ENCODE assay signal across 9 cellular contexts in the genomic region with DNA sequence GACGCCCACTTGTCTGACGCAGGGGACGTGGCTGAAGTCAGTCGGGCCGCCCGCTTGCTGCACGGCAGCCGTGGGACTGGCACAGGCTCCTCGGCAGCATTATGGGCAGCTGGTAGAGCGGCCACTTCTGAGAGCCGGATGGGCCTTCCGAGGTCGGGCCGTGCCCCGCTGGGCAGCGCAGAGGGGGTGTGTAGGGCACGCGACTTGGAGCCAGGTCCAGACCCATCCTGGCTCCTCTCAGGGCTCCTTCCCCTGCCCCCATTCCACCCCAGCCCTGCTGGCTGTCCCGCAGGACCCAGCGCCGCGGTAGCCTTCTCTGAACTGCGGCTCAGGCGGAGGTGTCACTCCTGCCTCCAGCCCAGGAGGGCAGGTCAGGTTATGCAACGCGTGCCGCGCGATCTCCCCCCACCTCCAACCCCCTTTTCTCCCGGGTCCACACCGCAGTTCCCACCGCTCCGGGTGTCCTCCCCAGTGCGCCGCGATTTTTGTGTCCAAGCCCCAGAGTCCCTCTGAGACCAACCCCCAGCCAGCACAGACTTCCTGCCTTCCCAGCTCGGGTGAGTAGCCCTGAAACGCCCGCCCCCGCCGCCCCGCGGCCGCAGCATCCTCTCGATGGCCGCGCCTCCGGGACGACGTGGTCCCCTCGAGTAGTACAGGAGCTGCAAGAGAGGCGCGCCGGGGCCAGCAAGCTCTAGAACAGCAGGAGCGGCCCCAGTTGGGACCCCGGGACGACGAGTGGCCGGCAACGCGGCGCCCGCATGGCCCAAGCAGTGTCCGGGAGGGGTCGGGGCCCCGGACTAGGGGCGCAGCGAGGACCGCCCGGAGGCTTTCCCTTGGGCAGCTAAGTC. TPM values are rescaled to one million over a fixed set of nuclear protein-coding genes. Genes with fewer than 3 reads are reported as not detected.
A peak's percentile ranks its signal among the peaks of the same experiment; 100 is the strongest.
DNase-seq lines count a peak whose midpoint lies in the region; ATAC-seq, FAIRE-seq and TF ChIP-seq lines count a peak whose summit lies in the region.
"Had no signal": no experiment of that assay in that cellular context is flagged by ENCODE, and none has a peak within 500 bp of the region (broad histone marks: within the 10 kb centered on the region; RNA-seq: fewer than 3 reads in every experiment).

No MANE protein-coding gene starts in this region.

- H3K27me3 Mint-ChIP-seq in activated CD8-positive, alpha-beta T cell treated with anti-CD3 and anti-CD28 coated beads for 36 hours, result peaks cover 36% of the 10 kb centered on the region

- TF ChIP-seq CTCF in GM12865 (IDR thresholded peaks at IDR 0.05; ENCODE audit: insufficient read depth, low read depth, low read length, missing control alignments), result no peak
- TF ChIP-seq CTCF in MM.1S (IDR thresholded peaks at IDR 0.05; ENCODE audit: low read length), result peak; percentile 13; the same call in 1 of the 2 replicates
- TF ChIP-seq CTCF in activated CD8-positive, alpha-beta T cell treated with anti-CD3 and anti-CD28 coated beads for 36 hours (IDR thresholded peaks at IDR 0.05), result no peak
- peak in 1 of 2 donors; percentile 5 for TF ChIP-seq CTCF in endothelial cell of umbilical vein (IDR thresholded peaks at IDR 0.05; ENCODE audit: extremely low read depth in 1 of 2, insufficient read depth in 1 of 2, low read depth in 1 of 2, low read length in 2 of 2)
- no peak for TF ChIP-seq CTCF in mucosa of descending colon (IDR thresholded peaks at IDR 0.05)

- FAIRE-seq in H54 (lab: Jason Lieb, UNC), result no peak
- FAIRE-seq in endothelial cell of umbilical vein (lab: Jason Lieb, UNC), result no peak
- FAIRE-seq: colon had no signal

- H3K9me3 ChIP-seq in MM.1S (replicated peaks; ENCODE audit: insufficient read depth, low read length) (no peaks in the 10 kb centered on the region), endothelial cell of umbilical vein (replicated peaks; ENCODE audit: control insufficient read depth, insufficient read depth, low read length) (no peaks in the 10 kb centered on the region), mucosa of descending colon (no peaks in the 10 kb centered on the region)

- no peaks in the 10 kb centered on the region for H3F3A ChIP-seq in MM.1S (ENCODE audit: insufficient read depth, low read length)

- H3K36me3 ChIP-seq in MM.1S (replicated peaks; ENCODE audit: insufficient read depth, low read length) (no peaks in the 10 kb centered on the region), endothelial cell of umbilical vein (ENCODE audit: control insufficient read depth in 2 of 2, extremely low read depth in 1 of 2, insufficient read depth in 2 of 2, low read length in 2 of 2) (no peaks in the 10 kb centered on the region), mucosa of descending colon (ENCODE audit: low read depth) (no peaks in the 10 kb centered on the region)

- no peaks in the 10 kb centered on the region for H3K9me3 Mint-ChIP-seq in activated CD8-positive, alpha-beta T cell treated with anti-CD3 and anti-CD28 coated beads for 36 hours

- H3K27me3 ChIP-seq in MM.1S (replicated peaks; ENCODE audit: insufficient read depth, low read length), result no peaks in the 10 kb centered on the region
- no peaks in the 10 kb centered on the region for H3K27me3 ChIP-seq in endothelial cell of umbilical vein (ENCODE audit: control insufficient read depth in 2 of 2, insufficient read depth in 2 of 2, low read length in 2 of 2)

- peak; percentile 65 for DNase-seq in GM12865 (ENCODE audit: low read depth)
- DNase-seq in H54 (ENCODE audit: insufficient read length, low spot score), result peak; percentile 62
- DNase-seq in MM.1S, result peak; percentile 65
- peak; percentile 88 for DNase-seq in activated CD8-positive, alpha-beta T cell treated with anti-CD3 and anti-CD28 coated beads for 36 hours
- peak; percentile 80 for DNase-seq in endothelial cell of umbilical vein (ENCODE audit: low read depth, low spot score)
- peak; percentile 19 to 70 (median 44) for DNase-seq in mucosa of descending colon
- peak; percentile 22 for DNase-seq in stimulated activated naive CD4-positive, alpha-beta T cell treated with Interleukin-2 at 50 U/mL for 16 hours (lab: John Stamatoyannopoulos, UW)
- no peak for DNase-seq in NCI-H1092 (lab: John Stamatoyannopoulos, UW)

- H3K9ac ChIP-seq in MM.1S (ENCODE audit: low read length) (no peak overlapping the region), endothelial cell of umbilical vein (replicated peaks; ENCODE audit: extremely low read depth, insufficient read depth, low read length) (peak overlapping the region; percentile 79)

- CTCF ChIA-PET in activated CD8-positive, alpha-beta T cell treated with anti-CD3 and anti-CD28 coated beads for 36 hours (lab: Charles Lee), result interaction anchor here (0.6 to 1.9 kb wide), 6 partner anchors 11 to 51 kb away, joined by 3 to 8 read pairs (median 4); no protein-coding TSS in a partner anchor
- CTCF ChIA-PET in endothelial cell of umbilical vein (lab: Charles Lee), result interaction anchor here (0.6 to 3.3 kb wide), 13 partner anchors 11 to 1916 kb away, joined by 3 to 55 read pairs (median 4); partner anchors contain the start of genes CAPRIN2 and IPO8

- H3K27ac Mint-ChIP-seq in activated CD8-positive, alpha-beta T cell treated with anti-CD3 and anti-CD28 coated beads for 36 hours, result peak overlapping the region; percentile 70

- H4K20me1 ChIP-seq in MM.1S (ENCODE audit: insufficient read depth, low read length) (no peaks in the 10 kb centered on the region), endothelial cell of umbilical vein (replicated peaks; ENCODE audit: control insufficient read depth, extremely low read depth, insufficient read depth, low read length) (no peaks in the 10 kb centered on the region)

- H3K4me1 ChIP-seq in MM.1S (ENCODE audit: low read length) (peaks cover under 1% of the 10 kb centered on the region; the same call in 1 of the 2 replicates), endothelial cell of umbilical vein (ENCODE audit: control insufficient read depth, extremely low read depth, insufficient read depth, low read length) (peaks cover 39% of the 10 kb centered on the region), mucosa of descending colon (ENCODE audit: low read depth) (peaks cover 13% of the 10 kb centered on the region)

- no peaks in the 10 kb centered on the region for H3K9me1 ChIP-seq in endothelial cell of umbilical vein (replicated peaks; ENCODE audit: control insufficient read depth, extremely low read depth, insufficient read depth, low read length)

- intact Hi-C loops in activated CD8-positive, alpha-beta T cell treated with anti-CD3 and anti-CD28 coated beads for 36 hours (cut with micrococcal nuclease), result loop anchor here (1.0 kb wide), 1 partner anchor 41 kb away; no protein-coding TSS in a partner anchor
- intact Hi-C loops in endothelial cell of umbilical vein (cut with micrococcal nuclease), result loop anchor here (1.0 to 10.0 kb wide), 7 partner anchors 42 to 1561 kb away; partner anchors contain the start of genes CAPRIN2 and IPO8
- intact Hi-C loops in mucosa of descending colon (cut with DNase I, micrococcal nuclease), result no loop called here

- peaks cover 14% of the 10 kb centered on the region for H3K4me1 Mint-ChIP-seq in activated CD8-positive, alpha-beta T cell treated with anti-CD3 and anti-CD28 coated beads for 36 hours (ENCODE audit: low read depth)

- POLR2A ChIA-PET in activated CD8-positive, alpha-beta T cell treated with anti-CD3 and anti-CD28 coated beads for 36 hours (lab: Charles Lee), result interaction anchor here (0.6 to 1.7 kb wide), 5 partner anchors 20 to 100 kb away, joined by 3 to 9 read pairs (median 3); partner anchors contain the start of genes CAPRIN2 and IPO8
- POLR2A ChIA-PET in endothelial cell of umbilical vein (lab: Charles Lee), result interaction anchor here (0.7 to 1.9 kb wide), 3 partner anchors 42 to 335 kb away, joined by 6 to 22 read pairs (median 8); partner anchors contain the start of gene CAPRIN2

- H3K36me3 Mint-ChIP-seq in activated CD8-positive, alpha-beta T cell treated with anti-CD3 and anti-CD28 coated beads for 36 hours (ENCODE audit: low read depth), result no peaks in the 10 kb centered on the region

- H3K4me3 Mint-ChIP-seq in activated CD8-positive, alpha-beta T cell treated with anti-CD3 and anti-CD28 coated beads for 36 hours, result peak overlapping the region; percentile 75

- H3K4me2 ChIP-seq in MM.1S (ENCODE audit: low read depth, low read length) (peak overlapping the region; percentile 90), endothelial cell of umbilical vein (ENCODE audit: insufficient read depth, low read length) (peak overlapping the region; percentile 65)

- ATAC-seq in activated CD8-positive, alpha-beta T cell treated with anti-CD3 and anti-CD28 coated beads for 36 hours, result peak; percentile 78
- peak; percentile 75 for ATAC-seq in mucosa of descending colon

- BruUV-seq in endothelial cell of umbilical vein (replicated peaks; lab: Mats Ljungman, UMichigan), result TSS peak; percentile 65

- H3K79me2 ChIP-seq in MM.1S (ENCODE audit: low read length) (no peaks in the 10 kb centered on the region), endothelial cell of umbilical vein (ENCODE audit: control insufficient read depth, insufficient read depth, low read length) (peaks cover 2% of the 10 kb centered on the region)

- H3K4me3 ChIP-seq in GM12865 (ENCODE audit: low read depth, low read length) (peak overlapping the region; percentile 35), MM.1S (ENCODE audit: low read length) (peak overlapping the region; percentile 63), endothelial cell of umbilical vein (replicated peaks in 1 of 3; ENCODE audit: insufficient read depth in 1 of 3, low read depth in 1 of 3, low read length in 3 of 3) (peak overlapping the region; percentile 16 to 76 (median 56)), mucosa of descending colon (no peak overlapping the region)

- peak; percentile 89 for TF ChIP-seq POLR2A in H54 (IDR thresholded peaks at IDR 0.05; ENCODE audit: low read depth, low read length)
- TF ChIP-seq POLR2A in endothelial cell of umbilical vein (IDR thresholded peaks at IDR 0.05; ENCODE audit: low read depth, low read length), result peak; percentile 83

- H3K27ac ChIP-seq in MM.1S (ENCODE audit: low read length) (no peak overlapping the region), endothelial cell of umbilical vein (ENCODE audit: insufficient read depth, low read depth, low read length) (peak overlapping the region; percentile 97)

- dilution Hi-C loops in endothelial cell of umbilical vein (cut with MboI; ENCODE audit: extremely low pct_ligation_motif_present, low sequenced_read_pairs), result no loop called here

- no peaks in the 10 kb centered on the region for H3K9me2 ChIP-seq in MM.1S (replicated peaks; ENCODE audit: insufficient read depth, low read length)

- H2AFZ ChIP-seq in MM.1S (ENCODE audit: low read length) (peak overlapping the region; percentile 82), endothelial cell of umbilical vein (ENCODE audit: low read depth, low read length) (peak overlapping the region; percentile 14)

RNA-seq across cellular contexts. Expression of gene CAPRIN2, which starts 41.1 kb away (rescaled TPM):
- total RNA-seq in activated CD8-positive, alpha-beta T cell treated with anti-CD3 and anti-CD28 coated beads for 36 hours, result 10 to 100 TPM in 1 of 2 experiments, 1 to 10 TPM in 1; 8.1 to 11.7 TPM
- total RNA-seq in endothelial cell of umbilical vein (25.0 and 29.9 TPM in 2 replicates), mucosa of descending colon (10 to 100 TPM in 2 of 3 donors, 1 to 10 TPM in 1; 7.3 to 21.4 (median 15.2) TPM)
- polyA plus RNA-seq in endothelial cell of umbilical vein, result 11.3 and 13.5 TPM in 2 replicates
- 8.0 and 9.2 TPM in 2 replicates for polyA plus RNA-seq in endothelial cell of umbilical vein (2011; cell fraction: cytosol; rRNA removed)
- 95.4 and 104 TPM in 2 replicates for polyA plus RNA-seq in endothelial cell of umbilical vein (2011; cell fraction: nucleus; rRNA removed)
- 24.2 and 25.2 TPM in 2 replicates for polyA plus RNA-seq in endothelial cell of umbilical vein (2012)
- 13.4 and 19.5 TPM in 2 replicates for polyA minus RNA-seq in endothelial cell of umbilical vein
- 7.1 TPM for polyA minus RNA-seq in endothelial cell of umbilical vein (2011; cell fraction: cytosol; rRNA and poly(A)+ RNA removed)
- 31.7 and 44.6 TPM in 2 replicates for polyA minus RNA-seq in endothelial cell of umbilical vein (2011; cell fraction: nucleus; rRNA and poly(A)+ RNA removed)

Comparison
In these comparisons a context has a peak if more than half of its experiments do, and no peak if none do; other contexts are left out.
1. intact Hi-C loops: an anchor here in activated CD8-positive, alpha-beta T cell treated with anti-CD3 and anti-CD28 coated beads for 36 hours (1.0 kb wide) and endothelial cell of umbilical vein (1.0 to 10.0 kb wide); none called in mucosa of descending colon.